ENCODE assay signal across 15 cellular contexts in genomic region chr6:49636368-49637332, GRCh38.
"Had no signal": no experiment of that assay in that cellular context is flagged by ENCODE, and none has a peak within 500 bp of the region (broad histone marks: within the 10 kb centered on the region; RNA-seq: fewer than 3 reads in every experiment).

RHAG (minus strand) TSS chr6:49636839; CDS start chr6:49636812, 27 bp downstream.

- H3K36me3 Mint-ChIP-seq: naive thymus-derived CD4-positive, alpha-beta T cell had no signal

- H3K4me1 Mint-ChIP-seq: naive thymus-derived CD4-positive, alpha-beta T cell had no signal

- H3K9me3 ChIP-seq: ovary, right atrium auricular region, stomach, thoracic aorta, transverse colon had no signal

- H3K4me3 ChIP-seq: ovary, right atrium auricular region, stomach, thoracic aorta, transverse colon had no signal

- ATAC-seq: foreskin keratinocyte; naive thymus-derived CD4-positive, alpha-beta T cell had no signal

- H3K9me3 Mint-ChIP-seq: dendritic cell treated with granulocyte-macrophage colony-stimulating factor and Interleukin-4, amounts not matched to agents 40 ng/mL and 50 ng/mL, for 4 days had no signal

- H3K27ac Mint-ChIP-seq: dendritic cell treated with granulocyte-macrophage colony-stimulating factor and Interleukin-4, amounts not matched to agents 40 ng/mL and 50 ng/mL, for 4 days; naive thymus-derived CD4-positive, alpha-beta T cell had no signal

- H3K4me1 ChIP-seq: foreskin keratinocyte, right atrium auricular region, stomach, transverse colon had no signal

- H3K27me3 ChIP-seq: ovary, right atrium auricular region, stomach, transverse colon had no signal

- DNase-seq: foreskin keratinocyte; head of caudate nucleus; hippocampal formation; kidney glomerular epithelial cell; naive thymus-derived CD4-positive, alpha-beta T cell; ovary; small intestine; stimulated activated CD4-positive, alpha-beta T cell treated with anti-CD3 and anti-CD28 coated beads, Interleukin-12 subunit alpha, Interleukin-12 subunit beta, amount 100 ng/mL, for 4 hours; stimulated activated naive CD4-positive, alpha-beta T cell; stomach; substantia nigra; transverse colon had no signal

- H3K27me3 Mint-ChIP-seq: dendritic cell treated with granulocyte-macrophage colony-stimulating factor and Interleukin-4, amounts not matched to agents 40 ng/mL and 50 ng/mL, for 4 days had no signal

- H3K4me3 Mint-ChIP-seq: dendritic cell treated with granulocyte-macrophage colony-stimulating factor and Interleukin-4, amounts not matched to agents 40 ng/mL and 50 ng/mL, for 4 days; naive thymus-derived CD4-positive, alpha-beta T cell had no signal

- H3K36me3 ChIP-seq: ovary, right atrium auricular region, stomach, thoracic aorta, transverse colon had no signal

- H3K27ac ChIP-seq: foreskin keratinocyte, ovary, right atrium auricular region, stomach, thoracic aorta, transverse colon had no signal
